1 cellular context compared by ENCODE assay signal in genomic region chr11:77820565-77821348, GRCh38.
TF ChIP-seq lines count a peak whose summit lies in the region.

Gene AAMDC, plus strand, starts transcription at chr11:77821144. Its CDS starts 21,353 bp downstream, at chr11:77842497.
Gene RSF1, minus strand, starts transcription at chr11:77820722. Its CDS starts 8 bp downstream, at chr11:77820714.

TF ChIP-seq in K562, 482 proteins besides CTCF, POLR2A, EP300 and RAD21 (continued from another document and continues in another):
- TF ChIP-seq ZC3H11A (IDR thresholded peaks at IDR 0.05; ENCODE audit: low read depth, low read length) (no peak), JUN (IDR thresholded peaks at IDR 0.05; ENCODE audit: borderline replicate concordance, low read depth, low read length) (peak; percentile 67; the same call in 1 of the 2 replicates), JUN (CRISPR knock-in tag; IDR thresholded peaks at IDR 0.05; ENCODE audit: borderline replicate concordance) (no peak), NFE2L1 (tag; IDR thresholded peaks at IDR 0.05; ENCODE audit: borderline replicate concordance, low read depth) (no peak), TAF1 (IDR thresholded peaks at IDR 0.05; ENCODE audit: control insufficient read depth, extremely low read depth, insufficient read depth, low read length, severe bottlenecking) (peak; percentile 96), BRCA1 (IDR thresholded peaks at IDR 0.05) (no peak), BRCA1 (CRISPR knock-in tag; IDR thresholded peaks at IDR 0.05) (no peak), NFATC3 (IDR thresholded peaks at IDR 0.05) (no peak), CBFA2T2 (conservative IDR thresholded peaks at IDR 0.05) (no peak), ZSCAN29 (IDR thresholded peaks at IDR 0.05) (no peak), ZNF57 (CRISPR knock-in tag; IDR thresholded peaks at IDR 0.05) (no peak), HDAC8 (tag; IDR thresholded peaks at IDR 0.05) (no peak), BCOR (IDR thresholded peaks at IDR 0.05) (0 out of 2 replicates have a peak, but pooled peaks have one; percentile 20), GABPB2 (CRISPR knock-in tag; conservative IDR thresholded peaks at IDR 0.05) (no peak), E4F1 (CRISPR knock-in tag; IDR thresholded peaks at IDR 0.05; ENCODE audit: borderline replicate concordance) (no peak), THAP12 (CRISPR knock-in tag; IDR thresholded peaks at IDR 0.05) (peak; percentile 48; the same call in 1 of the 2 replicates), ZNF212 (CRISPR knock-in tag; IDR thresholded peaks at IDR 0.05) (no peak), EZH2 (IDR thresholded peaks at IDR 0.05; ENCODE audit: borderline replicate concordance, low read depth, low read length) (no peak), ARID1B (IDR thresholded peaks at IDR 0.05) (peak; percentile 28; the same call in 1 of the 2 replicates), ZNF146 (CRISPR knock-in tag; IDR thresholded peaks at IDR 0.05; ENCODE audit: unreplicated experiment) (no peak), TCF3 (CRISPR knock-in tag; IDR thresholded peaks at IDR 0.05) (0 out of 2 replicates have a peak, but pooled peaks have one; percentile 24), PRMT5 (CRISPR knock-in tag; IDR thresholded peaks at IDR 0.05) (no peak), EP400 (IDR thresholded peaks at IDR 0.05) (peak; percentile 86), ZNF41 (CRISPR knock-in tag; conservative IDR thresholded peaks at IDR 0.05) (no peak), ZFPM2 (CRISPR knock-in tag; IDR thresholded peaks at IDR 0.05) (no peak), ZNF740 (CRISPR knock-in tag; IDR thresholded peaks at IDR 0.05) (peak; percentile 98), ZNF740 (tag; IDR thresholded peaks at IDR 0.05) (peak in 1 of 2 experiments; percentile 97; a peak in 2 of 4 replicates), NR2F6 (CRISPR knock-in tag; IDR thresholded peaks at IDR 0.05) (no peak), ZNF263 (CRISPR knock-in tag; IDR thresholded peaks at IDR 0.05; ENCODE audit: borderline replicate concordance) (peak; percentile 37; the same call in 1 of the 2 replicates), HMG20A (CRISPR knock-in tag; conservative IDR thresholded peaks at IDR 0.05) (no peak), SP1 (CRISPR knock-in tag; IDR thresholded peaks at IDR 0.05) (peak; percentile 89), ZNF589 (CRISPR knock-in tag; IDR thresholded peaks at IDR 0.05; ENCODE audit: low read depth) (no peak), ATF2 (CRISPR knock-in tag; IDR thresholded peaks at IDR 0.05) (no peak), ELK3 (CRISPR knock-in tag; IDR thresholded peaks at IDR 0.05) (no peak), THAP7 (CRISPR knock-in tag; IDR thresholded peaks at IDR 0.05) (no peak), RCOR1 (IDR thresholded peaks at IDR 0.05; ENCODE audit: borderline replicate concordance in 1 of 2, low read depth in 2 of 2, low read length in 2 of 2) (peak in 1 of 2 experiments; percentile 75; a peak in 2 of 4 replicates), TCF7 (IDR thresholded peaks at IDR 0.05; ENCODE audit: borderline replicate concordance) (no peak), ZNF764 (CRISPR knock-in tag; IDR thresholded peaks at IDR 0.05; ENCODE audit: low read depth) (0 out of 2 replicates have a peak, but pooled peaks have one; percentile 33), DDX20 (tag; IDR thresholded peaks at IDR 0.05; ENCODE audit: low read depth) (no peak), CHD1 (IDR thresholded peaks at IDR 0.05; ENCODE audit: low read length) (no peak), ZFX (CRISPR knock-in tag; IDR thresholded peaks at IDR 0.05) (peak; percentile 87), USF2 (CRISPR knock-in tag; IDR thresholded peaks at IDR 0.05) (no peak), ATF1 (CRISPR knock-in tag; IDR thresholded peaks at IDR 0.05) (no peak), ATF1 (tag; IDR thresholded peaks at IDR 0.05) (no peak), MEF2D (tag; conservative IDR thresholded peaks at IDR 0.05; ENCODE audit: low read depth) (no peak), ZBTB8A (IDR thresholded peaks at IDR 0.05; ENCODE audit: partially characterized antibody) (no peak), ID3 (CRISPR knock-in tag; IDR thresholded peaks at IDR 0.05) (no peak), ID3 (tag; IDR thresholded peaks at IDR 0.05) (no peak), ZFP30 (CRISPR knock-in tag; IDR thresholded peaks at IDR 0.05; ENCODE audit: borderline replicate concordance) (no peak), NR1H2 (CRISPR knock-in tag; IDR thresholded peaks at IDR 0.05) (no peak), MYC (IDR thresholded peaks at IDR 0.05; ENCODE audit: low read depth, low read length) (peak; percentile 89), MYC (CRISPR knock-in tag; IDR thresholded peaks at IDR 0.05; ENCODE audit: borderline replicate concordance, low read depth) (no peak), CBX3 (IDR thresholded peaks at IDR 0.05; ENCODE audit: borderline replicate concordance in 1 of 2, low read length in 2 of 2) (no peak), CHD2 (IDR thresholded peaks at IDR 0.05; ENCODE audit: low read depth, low read length) (no peak), ZNF354B (CRISPR knock-in tag; IDR thresholded peaks at IDR 0.05) (no peak), FOXP4 (CRISPR knock-in tag; IDR thresholded peaks at IDR 0.05; ENCODE audit: borderline replicate concordance) (no peak), ESRRB (CRISPR knock-in tag; IDR thresholded peaks at IDR 0.05; ENCODE audit: borderline replicate concordance) (no peak), ARID3A (IDR thresholded peaks at IDR 0.05; ENCODE audit: borderline replicate concordance, low read depth, low read length) (no peak), GTF2B (IDR thresholded peaks at IDR 0.05; ENCODE audit: extremely low read depth, insufficient read length) (no peak)
